14 cellular contexts compared by ENCODE assay signal in the genomic region with DNA sequence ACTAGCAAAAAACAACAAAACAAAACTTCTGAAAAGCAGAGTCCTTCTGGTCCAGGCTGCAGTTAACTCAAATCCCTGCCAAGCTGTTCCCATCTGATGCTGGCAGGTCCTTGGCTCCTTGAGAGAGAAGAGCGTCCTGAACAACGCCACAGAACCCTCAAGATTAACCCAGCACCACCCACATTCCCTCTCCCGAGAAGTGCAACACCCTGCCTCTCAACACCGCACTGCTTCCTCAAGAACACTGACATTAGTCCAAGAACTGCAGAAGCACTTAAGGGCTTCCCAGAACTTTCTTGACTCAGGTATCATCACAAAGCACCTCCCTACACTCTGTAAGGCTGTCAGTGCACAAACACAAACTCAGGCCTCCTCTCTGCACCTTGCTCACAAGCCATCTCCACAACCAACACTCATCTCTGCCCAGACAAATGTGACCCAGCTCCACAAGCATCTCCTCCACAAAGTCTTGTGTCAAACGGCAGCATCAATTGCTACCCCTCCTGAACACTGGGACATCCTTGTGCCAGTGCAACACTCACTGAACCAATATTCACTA. TPM values are rescaled to one million over a fixed set of nuclear protein-coding genes. Genes with fewer than 3 reads are reported as not detected.
A peak's percentile ranks its signal among the peaks of the same experiment; 100 is the strongest.
DNase-seq lines count a peak whose midpoint lies in the region; ATAC-seq and TF ChIP-seq lines count a peak whose summit lies in the region.
"Had no signal": no experiment of that assay in that cellular context is flagged by ENCODE, and none has a peak within 500 bp of the region (broad histone marks: within the 10 kb centered on the region; RNA-seq: fewer than 3 reads in every experiment).

No MANE protein-coding gene starts in this region.

- CTCF ChIA-PET in CD4-positive, alpha-beta memory T cell (lab: Charles Lee; ENCODE audit: partially characterized antibody), result no interaction called here
- CTCF ChIA-PET in RWPE1 (lab: Yijun Ruan, JAX), result interaction anchor here (0.7 kb wide), 1 partner anchor 385 kb away, joined by 4 read pairs; no protein-coding TSS in a partner anchor
- CTCF ChIA-PET in activated CD8-positive, alpha-beta memory T cell treated with anti-CD3 and anti-CD28 coated beads, Interleukin-2, amount 10 ng/mL, durations not matched to agents 7 days and 5 days (lab: Charles Lee), result no interaction called here

- H3K4me3 ChIP-seq in CD4-positive, alpha-beta memory T cell (ENCODE audit: low read length in 2 of 2), result no peak overlapping the region
- H3K4me3 ChIP-seq in psoas muscle, result peak overlapping the region; percentile 23
- H3K4me3 ChIP-seq: BLaER1 had no signal

- intact Hi-C loops in CD4-positive, alpha-beta memory T cell (cut with micrococcal nuclease), result no loop called here
- intact Hi-C loops in psoas muscle (cut with DNase I), result no loop called here

- ATAC-seq in psoas muscle (peak in 3 of 4 donors; percentile 18 to 41 (median 24)), HG02642 (IDR thresholded peaks at IDR 0.05; ENCODE audit: poor library complexity, unreplicated experiment) (no peak)
- ATAC-seq in activated CD8-positive, alpha-beta memory T cell treated with anti-CD3 and anti-CD28 coated beads, Interleukin-2, amount 10 ng/mL, durations not matched to agents 7 days and 5 days, result no peak

- WGBS in psoas muscle, 3 donors, result 19 to 44% (median 22%) methylated on average over 5 of the region's 5 CpGs

- H3K9me3 Mint-ChIP-seq in CD4-positive, alpha-beta memory T cell, result no peaks in the 10 kb centered on the region
- H3K9me3 Mint-ChIP-seq in activated CD8-positive, alpha-beta memory T cell treated with anti-CD3 and anti-CD28 coated beads, Interleukin-2, amount 10 ng/mL, durations not matched to agents 7 days and 5 days (ENCODE audit: low read depth), result no peaks in the 10 kb centered on the region

- TF ChIP-seq CTCF in RWPE1 (conservative IDR thresholded peaks at IDR 0.05; ENCODE audit: low read depth) (no peak), psoas muscle (IDR thresholded peaks at IDR 0.05) (no peak)

- no peaks in the 10 kb centered on the region for H3K9me3 ChIP-seq in CD4-positive, alpha-beta memory T cell (ENCODE audit: control insufficient read depth in 1 of 2, low read length in 2 of 2)
- H3K9me3 ChIP-seq in psoas muscle, result no peaks in the 10 kb centered on the region
- H3K9me3 ChIP-seq: BLaER1 had no signal

- peaks cover 9 to 20% of the 10 kb centered on the region in 2 donors for H3K36me3 Mint-ChIP-seq in CD4-positive, alpha-beta memory T cell
- H3K36me3 Mint-ChIP-seq in activated CD8-positive, alpha-beta memory T cell treated with anti-CD3 and anti-CD28 coated beads, Interleukin-2, amount 10 ng/mL, durations not matched to agents 7 days and 5 days, result peaks cover 19% of the 10 kb centered on the region

- peaks cover 8% of the 10 kb centered on the region for H3K36me3 ChIP-seq in CD4-positive, alpha-beta memory T cell (ENCODE audit: insufficient read depth, low read length)
- peaks cover 0 to 9% of the 10 kb centered on the region in 2 donors for H3K36me3 ChIP-seq in psoas muscle (ENCODE audit: insufficient read depth in 1 of 2, low read depth in 1 of 2)

- peaks cover 57 to 82% (median 67%) of the 10 kb centered on the region in 4 donors for H3K4me1 Mint-ChIP-seq in CD4-positive, alpha-beta memory T cell
- peaks cover 45% of the 10 kb centered on the region for H3K4me1 Mint-ChIP-seq in activated CD8-positive, alpha-beta memory T cell treated with anti-CD3 and anti-CD28 coated beads, Interleukin-2, amount 10 ng/mL, durations not matched to agents 7 days and 5 days

- peaks cover 84% of the 10 kb centered on the region for H3K4me1 ChIP-seq in CD4-positive, alpha-beta memory T cell (ENCODE audit: insufficient read depth, low read length)
- peaks cover 92% of the 10 kb centered on the region for H3K4me1 ChIP-seq in psoas muscle

- no peaks in the 10 kb centered on the region for H3K27me3 ChIP-seq in CD4-positive, alpha-beta memory T cell (ENCODE audit: insufficient read depth, low read length)
- no peaks in the 10 kb centered on the region for H3K27me3 ChIP-seq in psoas muscle (ENCODE audit: insufficient read depth in 3 of 3, low read length in 2 of 3)
- H3K27me3 ChIP-seq: BLaER1 had no signal

- no peaks in the 10 kb centered on the region for H3K27me3 Mint-ChIP-seq in CD4-positive, alpha-beta memory T cell
- H3K27me3 Mint-ChIP-seq in activated CD8-positive, alpha-beta memory T cell treated with anti-CD3 and anti-CD28 coated beads, Interleukin-2, amount 10 ng/mL, durations not matched to agents 7 days and 5 days, result no peaks in the 10 kb centered on the region
- H3K27me3 Mint-ChIP-seq: activated naive CD8-positive, alpha-beta T cell had no signal

- no peak overlapping the region for H3K27ac ChIP-seq in CD4-positive, alpha-beta memory T cell (ENCODE audit: low read depth, low read length)
- H3K27ac ChIP-seq in RWPE1 (peak overlapping the region; percentile 62), psoas muscle (peak overlapping the region; percentile 99)
- H3K27ac ChIP-seq: BLaER1 had no signal

- H3K27ac Mint-ChIP-seq in CD4-positive, alpha-beta memory T cell, result peak overlapping the region in 4 of 7 donors; percentile 1 to 54 (median 45)
- no peak overlapping the region for H3K27ac Mint-ChIP-seq in activated CD8-positive, alpha-beta memory T cell treated with anti-CD3 and anti-CD28 coated beads, Interleukin-2, amount 10 ng/mL, durations not matched to agents 7 days and 5 days
- H3K27ac Mint-ChIP-seq: activated naive CD8-positive, alpha-beta T cell had no signal

- no peak for DNase-seq in CD4-positive, alpha-beta memory T cell
- DNase-seq in RWPE1 (ENCODE audit: low spot score) (no peak), fibroblast of gingiva (ENCODE audit: low read depth) (peak; percentile 17), psoas muscle (no peak), epidermal melanocyte (ENCODE audit: insufficient read length, low spot score) (no peak)
- no peak for DNase-seq in activated CD8-positive, alpha-beta memory T cell treated with anti-CD3 and anti-CD28 coated beads, Interleukin-2, amount 10 ng/mL, durations not matched to agents 7 days and 5 days
- no peak for DNase-seq in stimulated activated CD4-positive, alpha-beta T cell treated with anti-CD3 and anti-CD28 coated beads, Interleukin-15, amount 100 ng/mL, for 24 hours
- DNase-seq: NCI-H187 treated with DMSO at 0.1 percent for 48 hours; NCI-H82; stimulated activated CD4-positive, alpha-beta T cell treated with anti-CD3 and anti-CD28 coated beads, Interleukin-1b, Interleukin-23, amount 100 ng/mL, for 48 hours had no signal

- peak overlapping the region in 5 of 8 donors; percentile 8 to 48 (median 29) for H3K4me3 Mint-ChIP-seq in CD4-positive, alpha-beta memory T cell
- no peak overlapping the region for H3K4me3 Mint-ChIP-seq in activated CD8-positive, alpha-beta memory T cell treated with anti-CD3 and anti-CD28 coated beads, Interleukin-2, amount 10 ng/mL, durations not matched to agents 7 days and 5 days

- POLR2A ChIA-PET in CD4-positive, alpha-beta memory T cell (lab: Charles Lee; ENCODE audit: partially characterized antibody), result no interaction called here
- POLR2A ChIA-PET in RWPE1 (lab: Yijun Ruan, JAX; ENCODE audit: low non-redundant PET), result no interaction called here

RNA-seq across cellular contexts. Expression of a gene that starts 7.5 kb away (rescaled TPM):
- 10 to 100 TPM; 21.7 to 23.9 TPM for total RNA-seq in CD4-positive, alpha-beta memory T cell
- 100 to 1,000 TPM; 103 to 123 TPM for polyA plus RNA-seq in CD4-positive, alpha-beta memory T cell
- 100 to 1,000 TPM in 3 of 4 donors, 10 to 100 TPM in 1; 62.3 to 177 (median 113) TPM for total RNA-seq in psoas muscle
- polyA plus RNA-seq in psoas muscle, result 100 to 1,000 TPM; 166 to 308 (median 197) TPM
- 10 to 100 TPM; 45.8 to 47.5 TPM for total RNA-seq in activated CD8-positive, alpha-beta memory T cell treated with anti-CD3 and anti-CD28 coated beads, Interleukin-2, amount 10 ng/mL, durations not matched to agents 7 days and 5 days

RNA-seq across cellular contexts. Expression of a gene that starts 7.6 kb away (rescaled TPM):
- total RNA-seq in CD4-positive, alpha-beta memory T cell, result 10 to 100 TPM; 20.7 to 24.1 TPM
- 1 to 10 TPM in 1 of 2 donors, under 1 TPM in 1; 0.91 to 2.3 TPM for polyA plus RNA-seq in CD4-positive, alpha-beta memory T cell
- 100 to 1,000 TPM in 1 of 4 donors, 10 to 100 TPM in 3; 32.7 to 121 (median 40.3) TPM for total RNA-seq in psoas muscle
- polyA plus RNA-seq in psoas muscle, result 10 to 100 TPM; 23.5 to 39.2 (median 27.9) TPM
- 10 to 100 TPM; 11.1 to 11.6 TPM for total RNA-seq in activated CD8-positive, alpha-beta memory T cell treated with anti-CD3 and anti-CD28 coated beads, Interleukin-2, amount 10 ng/mL, durations not matched to agents 7 days and 5 days

RNA-seq across cellular contexts. Expression of a gene that starts 38.8 kb away (rescaled TPM):
- total RNA-seq in CD4-positive, alpha-beta memory T cell, result not detected
- polyA plus RNA-seq in CD4-positive, alpha-beta memory T cell, result not detected
- total RNA-seq in psoas muscle, result under 1 TPM in 1 of 4 donors, not detected in 3; 0.32 TPM
- polyA plus RNA-seq in psoas muscle, result under 1 TPM; 0.05 to 0.16 (median 0.11) TPM
- total RNA-seq in activated CD8-positive, alpha-beta memory T cell treated with anti-CD3 and anti-CD28 coated beads, Interleukin-2, amount 10 ng/mL, durations not matched to agents 7 days and 5 days, result not detected
- total RNA-seq: SK-MEL-5 had no signal

Comparison
In these comparisons a context has a peak if more than half of its experiments do, and no peak if none do; other contexts are left out.
1. ATAC-seq: peak in psoas muscle (3 of 4); none in activated CD8-positive, alpha-beta memory T cell treated with anti-CD3 and anti-CD28 coated beads, Interleukin-2, amount 10 ng/mL, durations not matched to agents 7 days and 5 days (single experiment) and HG02642 (single experiment).